12 cellular contexts compared by ENCODE assay signal in genomic region chr1:220962031-220962751, GRCh38.
DNase-seq lines count a peak whose midpoint lies in the region; ATAC-seq and TF ChIP-seq lines count a peak whose summit lies in the region.
"Had no signal": no experiment of that assay in that cellular context is flagged by ENCODE, and none has a peak within 500 bp of the region (broad histone marks: within the 10 kb centered on the region; RNA-seq: fewer than 3 reads in every experiment).

No MANE protein-coding gene starts in this region.

- no peak for TF ChIP-seq POLR2A in erythroblast (IDR thresholded peaks at IDR 0.05; ENCODE audit: low read length)

- CTCF ChIA-PET in PC-9 (lab: Charles Lee) = no interaction called here

- peaks cover 8% of the 10 kb centered on the region; the same call in 1 of the 2 replicates for H3K9me3 ChIP-seq in PC-9 (ENCODE audit: insufficient read depth, low read depth)

- H4K20me1 ChIP-seq in PC-9 (ENCODE audit: insufficient read depth) = no peaks in the 10 kb centered on the region

- peak overlapping the region; percentile 84 for H3K27ac ChIP-seq in PC-9

- H3K4me2 ChIP-seq in PC-9 = peak overlapping the region; percentile 37

- H2AFZ ChIP-seq in PC-9 = peak overlapping the region; percentile 17; the same call in 1 of the 2 replicates

- no peak for ATAC-seq in HG03571 (IDR thresholded peaks at IDR 0.05; ENCODE audit: unreplicated experiment)
- ATAC-seq: esophagus mucosa; stimulated activated effector memory CD8-positive, alpha-beta T cell treated with anti-CD3 and anti-CD28 coated beads, Interleukin-12 subunit alpha, Interleukin-12 subunit beta, amount 100 ng/mL, for 72 hours had no signal

- BruUV-seq in PC-9 (replicated peaks; lab: Mats Ljungman, UMichigan) = no TSS peak

- no peak for TF ChIP-seq CTCF in PC-9 (conservative IDR thresholded peaks at IDR 0.05)

- no peaks in the 10 kb centered on the region for H3K27me3 ChIP-seq in PC-9 (ENCODE audit: insufficient read depth, low read depth)

- H3F3A ChIP-seq in PC-9 (ENCODE audit: insufficient read depth, low read depth) = peaks cover 18% of the 10 kb centered on the region; the same call in 1 of the 2 replicates

- peak; percentile 92 for DNase-seq in GM04504 (ENCODE audit: low read depth)
- peak in 1 of 2 experiments; percentile 69 for DNase-seq in PC-9
- peak; percentile 38 to 67 for DNase-seq in erythroblast (lab: John Stamatoyannopoulos, UW)
- DNase-seq in skeletal muscle cell (ENCODE audit: low read depth) = peak; percentile 99
- DNase-seq in cortex of kidney (lab: John Stamatoyannopoulos, UW) = no peak
- no peak for DNase-seq in NCI-H2171 treated with DMSO at 0.1 percent for 48 hours (lab: John Stamatoyannopoulos, UW)
- DNase-seq in NCI-H748 treated with DMSO at 0.1 percent for 48 hours (lab: John Stamatoyannopoulos, UW) = no peak
- DNase-seq: DND-41 had no signal

- H3K9me2 ChIP-seq in PC-9 (ENCODE audit: insufficient read depth) = no peaks in the 10 kb centered on the region

- POLR2A ChIA-PET in PC-9 (lab: Charles Lee; ENCODE audit: unreplicated experiment) = no interaction called here

- peaks cover 35% of the 10 kb centered on the region for H3K4me1 ChIP-seq in PC-9 (replicated peaks; ENCODE audit: insufficient read depth)

- intact Hi-C loops in PC-9 (cut with micrococcal nuclease; ENCODE audit: unreplicated experiment) = no loop called here

- H3K36me3 ChIP-seq in PC-9 (ENCODE audit: low read depth) = no peaks in the 10 kb centered on the region

- H3K4me3 ChIP-seq in PC-9 = no peak overlapping the region
- H3K4me3 ChIP-seq in skeletal muscle cell (ENCODE audit: low read depth, low read length) = no peak overlapping the region
- H3K4me3 ChIP-seq: skin epidermis had no signal

- H3K79me2 ChIP-seq in PC-9 (ENCODE audit: low read depth) = no peaks in the 10 kb centered on the region

Comparison
In these comparisons a context has a peak if more than half of its experiments do, and no peak if none do; other contexts are left out.
1. DNase-seq: peak in GM04504 (single experiment), erythroblast (2 of 2) and skeletal muscle cell (single experiment); none in cortex of kidney (single experiment), NCI-H2171 treated with DMSO at 0.1 percent for 48 hours (single experiment) and NCI-H748 treated with DMSO at 0.1 percent for 48 hours (single experiment).